Comparison of ENCODE assay signal across 7 cellular contexts in the genomic region with DNA sequence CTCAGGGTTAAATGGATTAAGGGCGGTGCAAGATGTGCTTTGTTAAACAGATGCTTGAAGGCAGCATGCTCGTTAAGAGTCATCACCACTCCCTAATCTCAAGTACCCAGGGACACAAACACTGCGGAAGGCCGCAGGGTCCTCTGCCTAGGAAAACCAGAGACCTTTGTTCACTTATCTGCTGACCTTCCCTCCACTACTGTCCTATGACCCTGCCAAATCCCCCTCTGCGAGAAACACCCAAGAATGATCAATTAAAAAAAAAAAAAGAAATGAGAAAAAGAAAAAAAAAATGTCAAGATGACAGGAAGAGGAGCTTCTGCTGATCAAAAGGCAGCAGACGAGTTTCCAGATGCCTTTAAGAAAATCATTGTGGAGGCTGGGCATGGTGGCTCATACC. TPM values are rescaled to one million over a fixed set of nuclear protein-coding genes. Genes with fewer than 3 reads are reported as not detected.
"Had no signal": no experiment of that assay in that cellular context is flagged by ENCODE, and none has a peak within 500 bp of the region (broad histone marks: within the 10 kb centered on the region; RNA-seq: fewer than 3 reads in every experiment).

No MANE protein-coding gene starts in this region.

RNA-seq across cellular contexts. Expression of gene PRF1, which starts 29.2 kb away (rescaled TPM):
- total RNA-seq: PC-3, PC-9, RPMI7951, SJCRH30, SJSA1, SK-MEL-5 had no signal
- polyA plus RNA-seq: SK-N-SH had no signal
